In genomic region chr10:127694580-127695193, GRCh38 we compare ENCODE assay signal across 8 cellular contexts. TPM values are rescaled to one million over a fixed set of nuclear protein-coding genes. Genes with fewer than 3 reads are reported as not detected.
DNase-seq lines count a peak whose midpoint lies in the region; ATAC-seq and TF ChIP-seq lines count a peak whose summit lies in the region.

No MANE protein-coding gene starts in this region.

- no peaks in the 10 kb centered on the region for H3K4me1 Mint-ChIP-seq in glutamatergic neuron (ENCODE audit: low read depth, unreplicated experiment)

- H3K9me3 ChIP-seq in left ventricle myocardium inferior (replicated peaks) (no peaks in the 10 kb centered on the region), SJCRH30 (replicated peaks) (no peaks in the 10 kb centered on the region)

- H3K9me3 Mint-ChIP-seq in glutamatergic neuron (ENCODE audit: unreplicated experiment), result peaks cover 2% of the 10 kb centered on the region

- no peak overlapping the region for H3K27ac ChIP-seq in left ventricle myocardium inferior (replicated peaks)
- no peak overlapping the region for H3K27ac ChIP-seq in SJCRH30

- ATAC-seq in HG03354 (IDR thresholded peaks at IDR 0.05; ENCODE audit: poor library complexity, severe bottlenecking, unreplicated experiment) (peak; percentile 81), GM18498 (IDR thresholded peaks at IDR 0.05; ENCODE audit: unreplicated experiment) (no peak), HG02642 (IDR thresholded peaks at IDR 0.05; ENCODE audit: poor library complexity, unreplicated experiment) (no peak)

- peaks cover 36% of the 10 kb centered on the region for H3K27me3 ChIP-seq in left ventricle myocardium inferior (ENCODE audit: low read depth)
- H3K27me3 ChIP-seq in SJCRH30, result no peaks in the 10 kb centered on the region; the same call in 1 of the 2 replicates

- H3K27me3 Mint-ChIP-seq in glutamatergic neuron (ENCODE audit: unreplicated experiment), result peaks cover 2% of the 10 kb centered on the region

- peaks cover 5% of the 10 kb centered on the region for H3K36me3 Mint-ChIP-seq in glutamatergic neuron (ENCODE audit: unreplicated experiment)

- intact Hi-C loops in left ventricle myocardium inferior (cut with micrococcal nuclease) (no loop called here), cardiac septum (cut with DNase I) (no loop called here)

- H3K4me1 ChIP-seq in left ventricle myocardium inferior (no peaks in the 10 kb centered on the region), SJCRH30 (no peaks in the 10 kb centered on the region)

- H3K36me3 ChIP-seq in left ventricle myocardium inferior (no peaks in the 10 kb centered on the region), SJCRH30 (no peaks in the 10 kb centered on the region)

- H3K4me3 ChIP-seq in left ventricle myocardium inferior, result no peak overlapping the region
- no peak overlapping the region for H3K4me3 ChIP-seq in SJCRH30

- TF ChIP-seq CTCF in left ventricle myocardium inferior (IDR thresholded peaks at IDR 0.05; ENCODE audit: borderline replicate concordance), result peak; percentile 33
- TF ChIP-seq CTCF in glutamatergic neuron (IDR thresholded peaks at IDR 0.05; ENCODE audit: partially characterized antibody, unreplicated experiment), result peak; percentile 71

- H3K27ac Mint-ChIP-seq in glutamatergic neuron (ENCODE audit: unreplicated experiment), result no peak overlapping the region

- DNase-seq in left ventricle myocardium inferior (no peak), cardiac septum (ENCODE audit: low spot score) (no peak), SJCRH30 (peak; percentile 72 to 85), glutamatergic neuron (peak; percentile 81), GM03348 (ENCODE audit: low spot score) (no peak)

- H3K4me3 Mint-ChIP-seq in glutamatergic neuron (ENCODE audit: unreplicated experiment), result no peak overlapping the region

RNA-seq across cellular contexts. Expression of gene FOXI2, which starts 42.3 kb away (rescaled TPM):
- total RNA-seq in left ventricle myocardium inferior, result 0.08 TPM
- total RNA-seq in cardiac septum, result 0.24 TPM
- not detected in 2 replicates for total RNA-seq in SJCRH30 (2014; rRNA removed; shearing (Covaris generic))
- 0.17 TPM for total RNA-seq in glutamatergic neuron (ENCODE audit: unreplicated experiment)

Comparison
In these comparisons a context has a peak if more than half of its experiments do, and no peak if none do; other contexts are left out.
1. DNase-seq: peak in SJCRH30 (2 of 2) and glutamatergic neuron (single experiment); none in left ventricle myocardium inferior (single experiment), cardiac septum (single experiment) and GM03348 (single experiment).